ENCODE assay signal across 18 cellular contexts in genomic region chr5:81747030-81747429, GRCh38. TPM values are rescaled to one million over a fixed set of nuclear protein-coding genes. Genes with fewer than 3 reads are reported as not detected.
DNase-seq lines count a peak whose midpoint lies in the region; ATAC-seq, FAIRE-seq and TF ChIP-seq lines count a peak whose summit lies in the region.
"Had no signal": no experiment of that assay in that cellular context is flagged by ENCODE, and none has a peak within 500 bp of the region (broad histone marks: within the 10 kb centered on the region; RNA-seq: fewer than 3 reads in every experiment).

No MANE protein-coding gene starts in this region.

- H3K27ac ChIP-seq in OCI-LY7 (ENCODE audit: low read depth, low read length, poor library complexity, severe bottlenecking), result peak overlapping the region; percentile 98
- H3K27ac ChIP-seq: PC-9, RWPE1 had no signal

- H3K27me3 Mint-ChIP-seq in nephron (ENCODE audit: low read depth) (no peaks in the 10 kb centered on the region), Calu3 (ENCODE audit: unreplicated experiment) (no peaks in the 10 kb centered on the region)

- H3K27ac Mint-ChIP-seq in nephron (no peak overlapping the region), Calu3 (ENCODE audit: unreplicated experiment) (no peak overlapping the region)
- H3K27ac Mint-ChIP-seq: CD4-positive, CD25-positive, alpha-beta regulatory T cell; H9; T-helper 1 cell treated with Interleukin-12 subunit alpha and Interleukin-12 subunit beta and Interleukin-4 antibody, amounts not matched to agents 30 μg/mL and 1 μg/mL, for 36 hours had no signal

- peaks cover 74% of the 10 kb centered on the region for H3K79me2 ChIP-seq in OCI-LY7 (ENCODE audit: insufficient read depth, low read depth, low read length)

- H3K36me3 Mint-ChIP-seq in nephron (ENCODE audit: low read depth) (peaks cover 8% of the 10 kb centered on the region), Calu3 (ENCODE audit: insufficient read depth, unreplicated experiment) (peaks cover 27% of the 10 kb centered on the region)
- H3K36me3 Mint-ChIP-seq: CD4-positive, CD25-positive, alpha-beta regulatory T cell had no signal

- TF ChIP-seq POLR2A in H54 (IDR thresholded peaks at IDR 0.05; ENCODE audit: low read depth, low read length), result no peak

- DNase-seq in H54 (ENCODE audit: insufficient read length, low spot score), result no peak
- no peak for DNase-seq in OCI-LY7 (ENCODE audit: low spot score)
- no peak for DNase-seq in Calu3
- no peak for DNase-seq in amniotic stem cell (lab: John Stamatoyannopoulos, UW)
- DNase-seq in ecto neural progenitor cell (ENCODE audit: low spot score), result no peak
- DNase-seq: ACHN; AML-193; CD4-positive, CD25-positive, alpha-beta regulatory T cell; H9; NCI-H187; NCI-H2107; NCI-H2227 treated with DMSO at 0.1 percent for 48 hours; NCI-H510A treated with DMSO at 0.1 percent for 48 hours; PC-9 had no signal

- POLR2A ChIA-PET in OCI-LY7 (lab: Charles Lee), result interaction anchor here (0.7 to 1.8 kb wide), 2 partner anchors 104 to 1504 kb away, joined by 3 to 11 read pairs; no protein-coding TSS in a partner anchor

- no peaks in the 10 kb centered on the region for H3K9me2 ChIP-seq in OCI-LY7 (ENCODE audit: insufficient read depth, low read length)

- H3K4me2 ChIP-seq in OCI-LY7 (ENCODE audit: low read length), result peak overlapping the region; percentile 83
- H3K4me2 ChIP-seq: PC-9 had no signal

- peaks cover 26% of the 10 kb centered on the region; the same call in 1 of the 2 replicates for H4K20me1 ChIP-seq in OCI-LY7 (ENCODE audit: insufficient read depth, low read length)

- intact Hi-C loops in OCI-LY7 (cut with micrococcal nuclease; ENCODE audit: unreplicated experiment), result no loop called here
- intact Hi-C loops in Calu3 (cut with micrococcal nuclease; ENCODE audit: unreplicated experiment), result loop anchor here (5.0 kb wide), 1 partner anchor 90 kb away; no protein-coding TSS in a partner anchor

- H3K36me3 ChIP-seq in OCI-LY7 (ENCODE audit: insufficient read depth, low read length), result peaks cover 38% of the 10 kb centered on the region

- H3K9me3 ChIP-seq in OCI-LY7 (ENCODE audit: low read length), result no peaks in the 10 kb centered on the region

- H3K9me3 Mint-ChIP-seq in nephron (no peaks in the 10 kb centered on the region), Calu3 (ENCODE audit: low read depth, unreplicated experiment) (no peaks in the 10 kb centered on the region)
- H3K9me3 Mint-ChIP-seq: CD4-positive, CD25-positive, alpha-beta regulatory T cell; H9; T-helper 1 cell treated with Interleukin-12 subunit alpha and Interleukin-12 subunit beta and Interleukin-4 antibody, amounts not matched to agents 30 μg/mL and 1 μg/mL, for 36 hours had no signal

- BruUV-seq in OCI-LY7 (replicated peaks; lab: Mats Ljungman, UMichigan) (no TSS peak), Calu3 (replicated peaks; lab: Mats Ljungman, UMichigan) (no TSS peak)

- H3K4me3 Mint-ChIP-seq in nephron (peak overlapping the region; percentile 36 to 54 (median 51)), Calu3 (ENCODE audit: low read depth, unreplicated experiment) (no peak overlapping the region)
- H3K4me3 Mint-ChIP-seq: H9; T-helper 1 cell treated with Interleukin-12 subunit alpha and Interleukin-12 subunit beta and Interleukin-4 antibody, amounts not matched to agents 30 μg/mL and 1 μg/mL, for 36 hours had no signal

- H3K4me1 Mint-ChIP-seq in nephron (peaks cover 47% of the 10 kb centered on the region), Calu3 (ENCODE audit: low read depth, unreplicated experiment) (peaks cover 18% of the 10 kb centered on the region)

- FAIRE-seq in H54 (lab: Jason Lieb, UNC), result peak; percentile 23

- ATAC-seq in HG02840 (IDR thresholded peaks at IDR 0.05; ENCODE audit: low FRiP score, unreplicated experiment), result no peak

- no peak overlapping the region for H2AFZ ChIP-seq in OCI-LY7 (ENCODE audit: low read length)
- H2AFZ ChIP-seq: PC-9 had no signal

- CTCF ChIA-PET in OCI-LY7 (lab: Charles Lee; ENCODE audit: unreplicated experiment) (no interaction called here), Calu3 (lab: Charles Lee) (interaction anchor here (0.6 kb wide), 1 partner anchor 238 kb away, joined by 3 read pairs; no protein-coding TSS in a partner anchor)

- peak overlapping the region; percentile 75 for H3K4me3 ChIP-seq in OCI-LY7 (ENCODE audit: low read depth, low read length, poor library complexity, severe bottlenecking)
- H3K4me3 ChIP-seq: PC-9 had no signal

- H3K4me1 ChIP-seq in OCI-LY7 (ENCODE audit: insufficient read depth, low read length, poor library complexity, severe bottlenecking), result peaks cover 51% of the 10 kb centered on the region

- no peak for TF ChIP-seq CTCF in OCI-LY7 (conservative IDR thresholded peaks at IDR 0.05; ENCODE audit: low read length)
- no peak for TF ChIP-seq CTCF in nephron (IDR thresholded peaks at IDR 0.05; ENCODE audit: unreplicated experiment in 3 of 3)
- TF ChIP-seq CTCF in Calu3 (IDR thresholded peaks at IDR 0.05; ENCODE audit: unreplicated experiment), result no peak

RNA-seq across cellular contexts. Expression of gene SSBP2, which starts 3.9 kb away (rescaled TPM):
- total RNA-seq in OCI-LY7 (2014; rRNA removed; shearing (Covaris generic)), result 131 and 172 TPM in 2 replicates
- total RNA-seq in OCI-LY7 (2022), result 140 and 160 TPM in 2 replicates
- total RNA-seq in Calu3 (2022), result 15.5 and 18.9 TPM in 2 replicates
